In the genomic region with DNA sequence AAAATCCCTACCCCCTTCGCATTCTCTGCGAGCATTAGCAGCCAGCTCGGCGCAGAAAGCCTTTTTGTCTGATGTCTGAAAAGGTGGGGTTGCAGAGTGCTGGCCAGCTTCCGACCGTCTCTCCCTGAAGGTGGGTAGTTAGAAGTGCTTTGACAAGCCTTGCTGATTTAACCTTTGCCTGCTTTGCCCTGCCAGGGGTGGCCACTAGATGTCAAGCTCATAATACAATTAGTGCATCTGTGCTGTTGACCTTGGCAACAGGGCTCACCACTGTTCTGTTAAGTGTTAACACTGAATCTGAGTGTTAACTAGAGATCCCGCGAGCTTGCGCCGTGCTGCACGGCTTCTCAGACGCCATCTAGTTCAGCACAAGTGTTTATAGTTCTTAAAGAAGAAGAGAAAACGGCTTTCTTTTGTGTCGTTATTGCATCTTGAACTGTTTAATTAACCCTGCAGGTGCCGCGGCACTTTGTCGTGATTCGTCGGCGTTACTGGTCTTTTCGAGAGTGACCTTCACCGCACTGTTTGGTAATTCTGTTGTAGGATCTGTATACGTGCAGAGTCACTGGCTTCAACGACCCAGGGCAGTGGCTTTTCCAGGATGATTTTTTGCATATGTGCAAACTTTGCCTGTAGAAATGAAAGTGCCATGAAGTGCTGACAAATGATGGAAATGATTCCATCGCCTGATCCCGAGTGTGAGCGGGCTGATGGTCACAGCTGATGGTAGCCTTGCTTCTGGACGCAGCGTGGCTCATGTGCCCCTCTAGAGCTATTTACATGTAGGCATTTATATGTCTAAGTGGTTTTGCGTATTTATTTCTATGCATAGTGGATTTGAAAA, we compare ENCODE assay signal across 8 cellular contexts. TPM values are rescaled to one million over a fixed set of nuclear protein-coding genes. Genes with fewer than 3 reads are reported as not detected.
DNase-seq lines count a peak whose midpoint lies in the region; ATAC-seq, FAIRE-seq and TF ChIP-seq lines count a peak whose summit lies in the region.

No MANE protein-coding gene starts in this region.

- no peak overlapping the region for H3K9ac ChIP-seq in OCI-LY3 (ENCODE audit: low read length)

- no peak overlapping the region for H3K4me2 ChIP-seq in OCI-LY3 (ENCODE audit: low read length)

- DNase-seq in NCI-H526 (lab: John Stamatoyannopoulos, UW): peak; percentile 6 to 43
- no peak for DNase-seq in NCI-H526 treated with DMSO at 0.1 percent for 48 hours (lab: John Stamatoyannopoulos, UW)
- DNase-seq in fibroblast of mammary gland (ENCODE audit: low read depth): peak; percentile 32
- peak; percentile 10 for DNase-seq in small intestine

- H3K27ac ChIP-seq in OCI-LY3 (ENCODE audit: low read length) (no peak overlapping the region), small intestine (ENCODE audit: low read depth in 1 of 2, low read length in 1 of 2) (no peak overlapping the region)

- H3K4me1 ChIP-seq in OCI-LY3 (ENCODE audit: low read length): no peaks in the 10 kb centered on the region
- no peaks in the 10 kb centered on the region for H3K4me1 ChIP-seq in small intestine (ENCODE audit: control insufficient read depth in 2 of 2, insufficient read depth in 1 of 2, low read depth in 1 of 2, low read length in 1 of 2)

- no peaks in the 10 kb centered on the region for H4K20me1 ChIP-seq in OCI-LY3 (ENCODE audit: insufficient read depth, low read length)

- H3K9me3 ChIP-seq in OCI-LY3 (ENCODE audit: insufficient read depth, low read length): no peaks in the 10 kb centered on the region
- H3K9me3 ChIP-seq in small intestine (ENCODE audit: control insufficient read depth, low read depth): no peaks in the 10 kb centered on the region

- H3K27me3 ChIP-seq in OCI-LY3 (ENCODE audit: low read depth, low read length) (peaks cover 22% of the 10 kb centered on the region), small intestine (ENCODE audit: control insufficient read depth in 2 of 2, insufficient read depth in 2 of 2, low read length in 2 of 2) (peaks cover 6 to 31% of the 10 kb centered on the region in 2 donors)

- H3K4me3 ChIP-seq in OCI-LY3 (ENCODE audit: low read length) (no peak overlapping the region), fibroblast of mammary gland (ENCODE audit: control insufficient read depth, low read depth, low read length) (no peak overlapping the region), small intestine (ENCODE audit: low read depth in 1 of 2, low read length in 2 of 2) (no peak overlapping the region)

- H2AFZ ChIP-seq in OCI-LY3 (ENCODE audit: low read depth, low read length): no peak overlapping the region

- FAIRE-seq in small intestine (lab: Jason Lieb, UNC): no peak

- 21 to 28% (median 24%) methylated on average over 30 of the region's 30 CpGs for WGBS in small intestine, 3 donors

- ATAC-seq in HG03175 (IDR thresholded peaks at IDR 0.05; ENCODE audit: unreplicated experiment) (peak; percentile 80), HG02970 (IDR thresholded peaks at IDR 0.05; ENCODE audit: low FRiP score, unreplicated experiment) (no peak), GM19397 (IDR thresholded peaks at IDR 0.05; ENCODE audit: unreplicated experiment) (no peak)

- H3K36me3 ChIP-seq in OCI-LY3 (replicated peaks; ENCODE audit: low read depth, low read length) (no peaks in the 10 kb centered on the region), small intestine (ENCODE audit: control insufficient read depth in 2 of 2, insufficient read depth in 2 of 2, low read length in 2 of 2) (no peaks in the 10 kb centered on the region)

- H3K79me2 ChIP-seq in OCI-LY3 (ENCODE audit: low read length): no peaks in the 10 kb centered on the region

- peak; percentile 71 for TF ChIP-seq CTCF in OCI-LY3 (IDR thresholded peaks at IDR 0.05; ENCODE audit: low read depth, low read length)
- TF ChIP-seq CTCF in fibroblast of mammary gland (conservative IDR thresholded peaks at IDR 0.05; ENCODE audit: control insufficient read depth, insufficient read depth, low read depth, low read length): peak; percentile 21

RNA-seq across cellular contexts. Expression of gene SALL3, which starts 5.5 kb away (rescaled TPM):
- polyA plus RNA-seq in small intestine: under 1 TPM in 1 of 3 donors, not detected in 2; 0.01 TPM
